8 cellular contexts compared by ENCODE assay signal in genomic region chr6:53547815-53548496, GRCh38. TPM values are rescaled to one million over a fixed set of nuclear protein-coding genes. Genes with fewer than 3 reads are reported as not detected.
DNase-seq lines count a peak whose midpoint lies in the region; ATAC-seq, FAIRE-seq and TF ChIP-seq lines count a peak whose summit lies in the region.

No MANE protein-coding gene starts in this region.

- peaks cover 12% of the 10 kb centered on the region for H3F3A ChIP-seq in smooth muscle cell (ENCODE audit: low read depth)

- H3K27me3 ChIP-seq in WERI-Rb-1 (ENCODE audit: insufficient read depth, low read depth, severe bottlenecking) (no peaks in the 10 kb centered on the region), bronchial epithelial cell (ENCODE audit: control insufficient read depth, insufficient read depth, low read length) (no peaks in the 10 kb centered on the region), smooth muscle cell (ENCODE audit: low read depth) (no peaks in the 10 kb centered on the region)

- ATAC-seq in GM18870 (IDR thresholded peaks at IDR 0.05; ENCODE audit: unreplicated experiment) (peak; percentile 59), HG03108 (IDR thresholded peaks at IDR 0.05; ENCODE audit: unreplicated experiment) (peak; percentile 68)

- peaks cover 6% of the 10 kb centered on the region for H3K79me2 ChIP-seq in smooth muscle cell (ENCODE audit: low read depth)

- H2AFZ ChIP-seq in smooth muscle cell (ENCODE audit: low read depth): peak overlapping the region; percentile 95

- 2% methylated on average over 46 of the region's 57 CpGs for WGBS in smooth muscle cell (ENCODE audit: low lambda C conversion rate)

- H3K9ac ChIP-seq in smooth muscle cell (ENCODE audit: low read depth): peak overlapping the region; percentile 62

- DNase-seq in ACHN: peak; percentile 95
- peak; percentile 95 for DNase-seq in NCI-H2196 (lab: John Stamatoyannopoulos, UW; ENCODE audit: unreplicated experiment)
- peak; percentile 99 for DNase-seq in WERI-Rb-1
- peak; percentile 86 for DNase-seq in bronchial epithelial cell (ENCODE audit: low read depth)
- peak; percentile 91 for DNase-seq in iPS-NIHi7 (ENCODE audit: extremely low spot score)
- DNase-seq in smooth muscle cell (lab: John Stamatoyannopoulos, UW; ENCODE audit: unreplicated experiment): peak; percentile 90

- peak overlapping the region; percentile 88 for H3K4me2 ChIP-seq in smooth muscle cell

- peaks cover 3% of the 10 kb centered on the region; the same call in 1 of the 2 replicates for H3K36me3 ChIP-seq in WERI-Rb-1
- no peaks in the 10 kb centered on the region for H3K36me3 ChIP-seq in bronchial epithelial cell (ENCODE audit: control insufficient read depth, insufficient read depth, low read length)
- H3K36me3 ChIP-seq in smooth muscle cell (ENCODE audit: low read depth): no peaks in the 10 kb centered on the region

- no peaks in the 10 kb centered on the region for H4K20me1 ChIP-seq in smooth muscle cell (ENCODE audit: low read depth)

- in situ Hi-C loops in ACHN (cut with HindIII; ENCODE audit: low pct_ligation_motif_present, low pct_unique_long_range_greater_than_20kb, low sequenced_read_pairs): no loop called here

- peak overlapping the region; percentile 67 for H3K4me3 ChIP-seq in WERI-Rb-1 (ENCODE audit: low read depth, low read length)
- H3K4me3 ChIP-seq in bronchial epithelial cell (ENCODE audit: low read depth, low read length): peak overlapping the region; percentile 76
- H3K4me3 ChIP-seq in smooth muscle cell: peak overlapping the region; percentile 66

- H3K9me3 ChIP-seq in WERI-Rb-1 (ENCODE audit: severe bottlenecking) (peaks cover 4% of the 10 kb centered on the region), smooth muscle cell (replicated peaks; ENCODE audit: low read depth) (no peaks in the 10 kb centered on the region)

- TF ChIP-seq CTCF in WERI-Rb-1 (IDR thresholded peaks at IDR 0.05; ENCODE audit: low read depth, low read length) (peak; percentile 37; the same call in 1 of the 2 replicates), bronchial epithelial cell (IDR thresholded peaks at IDR 0.05; ENCODE audit: insufficient read depth, low read length, severe bottlenecking) (peak; percentile 16), smooth muscle cell (IDR thresholded peaks at IDR 0.05; ENCODE audit: borderline replicate concordance, insufficient read depth, poor library complexity, severe bottlenecking) (no peak)

- H3K4me1 ChIP-seq in smooth muscle cell (ENCODE audit: low read depth): peaks cover 8% of the 10 kb centered on the region

- no peak for FAIRE-seq in bronchial epithelial cell (lab: Jason Lieb, UNC)

- H3K27ac ChIP-seq in WERI-Rb-1 (peak overlapping the region; percentile 56), smooth muscle cell (ENCODE audit: low read depth) (peak overlapping the region; percentile 73)

RNA-seq across cellular contexts. Expression of gene GCLC, which starts 3.1 kb away (rescaled TPM):
- 74.8 and 90.9 TPM in 2 replicates for total RNA-seq in bronchial epithelial cell
- total RNA-seq in smooth muscle cell: 7.1 and 9.4 TPM in 2 replicates
- 3.7 and 6.1 TPM in 2 replicates for polyA plus RNA-seq in smooth muscle cell

Comparison
In these comparisons a context has a peak if more than half of its experiments do, and no peak if none do; other contexts are left out.
1. Peak in every context shown above with its lines: DNase-seq, ATAC-seq, H3K4me3 ChIP-seq and H3K27ac ChIP-seq.